30 cellular contexts compared by ENCODE assay signal in genomic region chrX:148979786-148980185, GRCh38.
"Had no signal": no experiment of that assay in that cellular context is flagged by ENCODE, and none has a peak within 500 bp of the region (broad histone marks: within the 10 kb centered on the region; RNA-seq: fewer than 3 reads in every experiment).

No MANE protein-coding gene starts in this region.

- H3K4me1 ChIP-seq: adrenal gland, ascending aorta, body of pancreas, breast epithelium had no signal

- H3K27ac ChIP-seq: adrenal gland, ascending aorta, body of pancreas, brain microvascular endothelial cell, breast epithelium, cardiac muscle cell had no signal

- H3K27me3 ChIP-seq: adrenal gland, ascending aorta, body of pancreas, brain microvascular endothelial cell, cardiac muscle cell had no signal

- H3K9me3 ChIP-seq: adrenal gland, ascending aorta, body of pancreas, breast epithelium had no signal

- H3K36me3 ChIP-seq: adrenal gland, ascending aorta, brain microvascular endothelial cell, breast epithelium, cardiac muscle cell had no signal

- DNase-seq: activated effector memory CD4-positive, alpha-beta T cell treated with anti-CD3 and anti-CD28 coated beads, Interleukin-2, amount 50 U/mL, for 16 hours; activated effector memory CD4-positive, alpha-beta T cell treated with Interleukin-2 at 50 U/mL for 16 hours; activated gamma-delta T cell; activated gamma-delta T cell treated with Interleukin-2 at 50 U/mL for 16 hours; activated naive CD4-positive, alpha-beta T cell; activated naive CD4-positive, alpha-beta T cell treated with anti-CD3 and anti-CD28 coated beads for 36 hours; activated naive CD4-positive, alpha-beta T cell treated with anti-CD3 and anti-CD28 coated beads, Interleukin-2, amount 10 ng/mL, durations not matched to agents 7 days and 5 days; activated naive CD4-positive, alpha-beta T cell treated with anti-CD3 and anti-CD28 coated beads, Interleukin-2, amount 50 U/mL, for 16 hours; activated naive CD4-positive, alpha-beta T cell treated with Interleukin-2 at 50 U/mL for 16 hours; activated naive CD8-positive, alpha-beta T cell treated with anti-CD3 and anti-CD28 coated beads for 36 hours; activated naive CD8-positive, alpha-beta T cell treated with anti-CD3 and anti-CD28 coated beads, Interleukin-2, amount 10 ng/mL, durations not matched to agents 7 days and 5 days; activated naive CD8-positive, alpha-beta T cell treated with anti-CD3 and anti-CD28 coated beads, Interleukin-2, amount 50 U/mL, for 24 hours; activated T-cell treated with anti-CD3 and anti-CD28 coated beads for 4 hours; activated T-cell treated with anti-CD3 and anti-CD28 coated beads, Interleukin-2, amount 50 U/mL, for 1 hour; activated T-cell treated with anti-CD3 and anti-CD28 coated beads, Interleukin-2, amount 50 U/mL, for 24 hours; activated T-cell treated with anti-CD3 and anti-CD28 coated beads, Interleukin-2, amount 50 U/mL, for 4 hours; activated T-cell treated with anti-CD3 and anti-CD28 coated beads, Interleukin-2, amount 50 U/mL, for 48 hours; activated T-cell treated with anti-CD3 and anti-CD28 coated beads, Interleukin-2, amount 50 U/mL, for 72 hours; adrenal gland; amniotic stem cell; amygdala; anterior cingulate cortex; aorta; body of pancreas; brain microvascular endothelial cell; central memory CD4-positive, alpha-beta T cell; cerebellar nuclear complex had no signal

- H3K4me3 ChIP-seq: adrenal gland, ascending aorta, body of pancreas, breast epithelium, cardiac muscle cell had no signal
